In genomic region chr7:23469150-23469960, GRCh38 we compare ENCODE assay signal across 1 cellular context.
TF ChIP-seq lines count a peak whose summit lies in the region.

No MANE protein-coding gene starts in this region.

TF ChIP-seq in HepG2, 621 proteins besides CTCF, POLR2A, EP300 and RAD21 (continued from another document and continues in another):
- TF ChIP-seq BRF2 (CRISPR knock-in tag; IDR thresholded peaks at IDR 0.05) = no peak
- TF ChIP-seq FOXP4 (CRISPR knock-in tag; IDR thresholded peaks at IDR 0.05) = no peak
- TF ChIP-seq, protein P1, sequence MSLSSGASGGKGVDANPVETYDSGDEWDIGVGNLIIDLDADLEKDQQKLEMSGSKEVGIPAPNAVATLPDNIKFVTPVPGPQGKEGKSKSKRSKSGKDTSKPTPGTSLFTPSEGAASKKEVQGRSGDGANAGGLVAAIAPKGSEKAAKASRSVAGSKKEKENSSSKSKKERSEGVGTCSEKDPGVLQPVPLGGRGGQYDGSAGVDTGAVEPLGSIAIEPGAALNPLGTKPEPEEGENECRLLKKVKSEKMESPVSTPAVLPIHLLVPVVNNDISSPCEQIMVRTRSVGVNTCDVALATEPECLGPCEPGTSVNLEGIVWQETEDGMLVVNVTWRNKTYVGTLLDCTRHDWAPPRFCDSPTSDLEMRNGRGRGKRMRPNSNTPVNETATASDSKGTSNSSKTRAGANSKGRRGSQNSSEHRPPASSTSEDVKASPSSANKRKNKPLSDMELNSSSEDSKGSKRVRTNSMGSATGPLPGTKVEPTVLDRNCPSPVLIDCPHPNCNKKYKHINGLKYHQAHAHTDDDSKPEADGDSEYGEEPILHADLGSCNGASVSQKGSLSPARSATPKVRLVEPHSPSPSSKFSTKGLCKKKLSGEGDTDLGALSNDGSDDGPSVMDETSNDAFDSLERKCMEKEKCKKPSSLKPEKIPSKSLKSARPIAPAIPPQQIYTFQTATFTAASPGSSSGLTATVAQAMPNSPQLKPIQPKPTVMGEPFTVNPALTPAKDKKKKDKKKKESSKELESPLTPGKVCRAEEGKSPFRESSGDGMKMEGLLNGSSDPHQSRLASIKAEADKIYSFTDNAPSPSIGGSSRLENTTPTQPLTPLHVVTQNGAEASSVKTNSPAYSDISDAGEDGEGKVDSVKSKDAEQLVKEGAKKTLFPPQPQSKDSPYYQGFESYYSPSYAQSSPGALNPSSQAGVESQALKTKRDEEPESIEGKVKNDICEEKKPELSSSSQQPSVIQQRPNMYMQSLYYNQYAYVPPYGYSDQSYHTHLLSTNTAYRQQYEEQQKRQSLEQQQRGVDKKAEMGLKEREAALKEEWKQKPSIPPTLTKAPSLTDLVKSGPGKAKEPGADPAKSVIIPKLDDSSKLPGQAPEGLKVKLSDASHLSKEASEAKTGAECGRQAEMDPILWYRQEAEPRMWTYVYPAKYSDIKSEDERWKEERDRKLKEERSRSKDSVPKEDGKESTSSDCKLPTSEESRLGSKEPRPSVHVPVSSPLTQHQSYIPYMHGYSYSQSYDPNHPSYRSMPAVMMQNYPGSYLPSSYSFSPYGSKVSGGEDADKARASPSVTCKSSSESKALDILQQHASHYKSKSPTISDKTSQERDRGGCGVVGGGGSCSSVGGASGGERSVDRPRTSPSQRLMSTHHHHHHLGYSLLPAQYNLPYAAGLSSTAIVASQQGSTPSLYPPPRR (CRISPR knock-in tag; IDR thresholded peaks at IDR 0.05; ENCODE audit: borderline replicate concordance) = no peak
- TF ChIP-seq RBM22 (optimal IDR thresholded peaks at IDR 0.05; ENCODE audit: low read length) = no peak
- TF ChIP-seq, protein P2, sequence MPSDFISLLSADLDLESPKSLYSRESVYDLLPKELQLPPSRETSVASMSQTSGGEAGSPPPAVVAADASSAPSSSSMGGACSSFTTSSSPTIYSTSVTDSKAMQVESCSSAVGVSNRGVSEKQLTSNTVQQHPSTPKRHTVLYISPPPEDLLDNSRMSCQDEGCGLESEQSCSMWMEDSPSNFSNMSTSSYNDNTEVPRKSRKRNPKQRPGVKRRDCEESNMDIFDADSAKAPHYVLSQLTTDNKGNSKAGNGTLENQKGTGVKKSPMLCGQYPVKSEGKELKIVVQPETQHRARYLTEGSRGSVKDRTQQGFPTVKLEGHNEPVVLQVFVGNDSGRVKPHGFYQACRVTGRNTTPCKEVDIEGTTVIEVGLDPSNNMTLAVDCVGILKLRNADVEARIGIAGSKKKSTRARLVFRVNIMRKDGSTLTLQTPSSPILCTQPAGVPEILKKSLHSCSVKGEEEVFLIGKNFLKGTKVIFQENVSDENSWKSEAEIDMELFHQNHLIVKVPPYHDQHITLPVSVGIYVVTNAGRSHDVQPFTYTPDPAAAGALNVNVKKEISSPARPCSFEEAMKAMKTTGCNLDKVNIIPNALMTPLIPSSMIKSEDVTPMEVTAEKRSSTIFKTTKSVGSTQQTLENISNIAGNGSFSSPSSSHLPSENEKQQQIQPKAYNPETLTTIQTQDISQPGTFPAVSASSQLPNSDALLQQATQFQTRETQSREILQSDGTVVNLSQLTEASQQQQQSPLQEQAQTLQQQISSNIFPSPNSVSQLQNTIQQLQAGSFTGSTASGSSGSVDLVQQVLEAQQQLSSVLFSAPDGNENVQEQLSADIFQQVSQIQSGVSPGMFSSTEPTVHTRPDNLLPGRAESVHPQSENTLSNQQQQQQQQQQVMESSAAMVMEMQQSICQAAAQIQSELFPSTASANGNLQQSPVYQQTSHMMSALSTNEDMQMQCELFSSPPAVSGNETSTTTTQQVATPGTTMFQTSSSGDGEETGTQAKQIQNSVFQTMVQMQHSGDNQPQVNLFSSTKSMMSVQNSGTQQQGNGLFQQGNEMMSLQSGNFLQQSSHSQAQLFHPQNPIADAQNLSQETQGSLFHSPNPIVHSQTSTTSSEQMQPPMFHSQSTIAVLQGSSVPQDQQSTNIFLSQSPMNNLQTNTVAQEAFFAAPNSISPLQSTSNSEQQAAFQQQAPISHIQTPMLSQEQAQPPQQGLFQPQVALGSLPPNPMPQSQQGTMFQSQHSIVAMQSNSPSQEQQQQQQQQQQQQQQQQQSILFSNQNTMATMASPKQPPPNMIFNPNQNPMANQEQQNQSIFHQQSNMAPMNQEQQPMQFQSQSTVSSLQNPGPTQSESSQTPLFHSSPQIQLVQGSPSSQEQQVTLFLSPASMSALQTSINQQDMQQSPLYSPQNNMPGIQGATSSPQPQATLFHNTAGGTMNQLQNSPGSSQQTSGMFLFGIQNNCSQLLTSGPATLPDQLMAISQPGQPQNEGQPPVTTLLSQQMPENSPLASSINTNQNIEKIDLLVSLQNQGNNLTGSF (CRISPR knock-in tag; IDR thresholded peaks at IDR 0.05) = 0 out of 2 replicates have a peak, but pooled peaks have one; percentile 14
- TF ChIP-seq, protein P3, sequence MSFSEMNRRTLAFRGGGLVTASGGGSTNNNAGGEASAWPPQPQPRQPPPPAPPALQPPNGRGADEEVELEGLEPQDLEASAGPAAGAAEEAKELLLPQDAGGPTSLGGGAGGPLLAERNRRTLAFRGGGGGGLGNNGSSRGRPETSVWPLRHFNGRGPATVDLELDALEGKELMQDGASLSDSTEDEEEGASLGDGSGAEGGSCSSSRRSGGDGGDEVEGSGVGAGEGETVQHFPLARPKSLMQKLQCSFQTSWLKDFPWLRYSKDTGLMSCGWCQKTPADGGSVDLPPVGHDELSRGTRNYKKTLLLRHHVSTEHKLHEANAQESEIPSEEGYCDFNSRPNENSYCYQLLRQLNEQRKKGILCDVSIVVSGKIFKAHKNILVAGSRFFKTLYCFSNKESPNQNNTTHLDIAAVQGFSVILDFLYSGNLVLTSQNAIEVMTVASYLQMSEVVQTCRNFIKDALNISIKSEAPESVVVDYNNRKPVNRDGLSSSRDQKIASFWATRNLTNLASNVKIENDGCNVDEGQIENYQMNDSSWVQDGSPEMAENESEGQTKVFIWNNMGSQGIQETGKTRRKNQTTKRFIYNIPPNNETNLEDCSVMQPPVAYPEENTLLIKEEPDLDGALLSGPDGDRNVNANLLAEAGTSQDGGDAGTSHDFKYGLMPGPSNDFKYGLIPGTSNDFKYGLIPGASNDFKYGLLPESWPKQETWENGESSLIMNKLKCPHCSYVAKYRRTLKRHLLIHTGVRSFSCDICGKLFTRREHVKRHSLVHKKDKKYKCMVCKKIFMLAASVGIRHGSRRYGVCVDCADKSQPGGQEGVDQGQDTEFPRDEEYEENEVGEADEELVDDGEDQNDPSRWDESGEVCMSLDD (CRISPR knock-in tag; IDR thresholded peaks at IDR 0.05; ENCODE audit: borderline replicate concordance) = 0 out of 2 replicates have a peak, but pooled peaks have one; percentile 23
- TF ChIP-seq ELF4 (CRISPR knock-in tag; IDR thresholded peaks at IDR 0.05; ENCODE audit: borderline replicate concordance) = no peak
- no peak for TF ChIP-seq ZNF550 (CRISPR knock-in tag; IDR thresholded peaks at IDR 0.05; ENCODE audit: borderline replicate concordance)
- no peak for TF ChIP-seq PRPF4 (IDR thresholded peaks at IDR 0.05; ENCODE audit: low read depth, low read length, poor library complexity, severe bottlenecking)
- no peak for TF ChIP-seq STAT5B (CRISPR knock-in tag; IDR thresholded peaks at IDR 0.05)
- TF ChIP-seq BRD4 (CRISPR knock-in tag; IDR thresholded peaks at IDR 0.05) = no peak
- no peak for TF ChIP-seq SMARCE1 (IDR thresholded peaks at IDR 0.05; ENCODE audit: borderline replicate concordance)
- no peak for TF ChIP-seq ZNF562 (CRISPR knock-in tag; IDR thresholded peaks at IDR 0.05; ENCODE audit: borderline replicate concordance)
- TF ChIP-seq CENPT (CRISPR knock-in tag; IDR thresholded peaks at IDR 0.05; ENCODE audit: low read depth) = no peak
- 0 out of 2 replicates have a peak, but pooled peaks have one; percentile 53 for TF ChIP-seq ZFYVE20 (CRISPR knock-in tag; IDR thresholded peaks at IDR 0.05; ENCODE audit: borderline replicate concordance, low read depth)
- TF ChIP-seq, protein P4, sequence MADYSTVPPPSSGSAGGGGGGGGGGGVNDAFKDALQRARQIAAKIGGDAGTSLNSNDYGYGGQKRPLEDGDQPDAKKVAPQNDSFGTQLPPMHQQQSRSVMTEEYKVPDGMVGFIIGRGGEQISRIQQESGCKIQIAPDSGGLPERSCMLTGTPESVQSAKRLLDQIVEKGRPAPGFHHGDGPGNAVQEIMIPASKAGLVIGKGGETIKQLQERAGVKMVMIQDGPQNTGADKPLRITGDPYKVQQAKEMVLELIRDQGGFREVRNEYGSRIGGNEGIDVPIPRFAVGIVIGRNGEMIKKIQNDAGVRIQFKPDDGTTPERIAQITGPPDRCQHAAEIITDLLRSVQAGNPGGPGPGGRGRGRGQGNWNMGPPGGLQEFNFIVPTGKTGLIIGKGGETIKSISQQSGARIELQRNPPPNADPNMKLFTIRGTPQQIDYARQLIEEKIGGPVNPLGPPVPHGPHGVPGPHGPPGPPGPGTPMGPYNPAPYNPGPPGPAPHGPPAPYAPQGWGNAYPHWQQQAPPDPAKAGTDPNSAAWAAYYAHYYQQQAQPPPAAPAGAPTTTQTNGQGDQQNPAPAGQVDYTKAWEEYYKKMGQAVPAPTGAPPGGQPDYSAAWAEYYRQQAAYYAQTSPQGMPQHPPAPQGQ (CRISPR knock-in tag; IDR thresholded peaks at IDR 0.05; ENCODE audit: borderline replicate concordance) = no peak
- no peak for TF ChIP-seq ZHX2 (IDR thresholded peaks at IDR 0.05; ENCODE audit: low read depth)
- no peak; the same call in 1 of the 2 replicates for TF ChIP-seq ZHX2 (CRISPR knock-in tag; IDR thresholded peaks at IDR 0.05; ENCODE audit: borderline replicate concordance)
- TF ChIP-seq SALL1 (CRISPR knock-in tag; IDR thresholded peaks at IDR 0.05) = 0 out of 2 replicates have a peak, but pooled peaks have one; percentile 52
- TF ChIP-seq PHF8 (CRISPR knock-in tag; IDR thresholded peaks at IDR 0.05) = peak; percentile 43; the same call in 1 of the 2 replicates
- TF ChIP-seq GPN1 (CRISPR knock-in tag; IDR thresholded peaks at IDR 0.05; ENCODE audit: borderline replicate concordance) = no peak
- TF ChIP-seq, protein P5, sequence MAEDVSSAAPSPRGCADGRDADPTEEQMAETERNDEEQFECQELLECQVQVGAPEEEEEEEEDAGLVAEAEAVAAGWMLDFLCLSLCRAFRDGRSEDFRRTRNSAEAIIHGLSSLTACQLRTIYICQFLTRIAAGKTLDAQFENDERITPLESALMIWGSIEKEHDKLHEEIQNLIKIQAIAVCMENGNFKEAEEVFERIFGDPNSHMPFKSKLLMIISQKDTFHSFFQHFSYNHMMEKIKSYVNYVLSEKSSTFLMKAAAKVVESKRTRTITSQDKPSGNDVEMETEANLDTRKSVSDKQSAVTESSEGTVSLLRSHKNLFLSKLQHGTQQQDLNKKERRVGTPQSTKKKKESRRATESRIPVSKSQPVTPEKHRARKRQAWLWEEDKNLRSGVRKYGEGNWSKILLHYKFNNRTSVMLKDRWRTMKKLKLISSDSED (CRISPR knock-in tag; IDR thresholded peaks at IDR 0.05) = no peak
- TF ChIP-seq HHEX (CRISPR knock-in tag; IDR thresholded peaks at IDR 0.05) = no peak
